ENCODE assay signal across 2 cellular contexts in genomic region chr12:131862084-131862441, GRCh38.
TF ChIP-seq lines count a peak whose summit lies in the region.

No MANE protein-coding gene starts in this region.

TF ChIP-seq in IMR-90, 13 proteins besides CTCF, POLR2A, EP300 and RAD21:
- TF ChIP-seq NFE2L2 (IDR thresholded peaks at IDR 0.05; ENCODE audit: low read depth, low read length) (no peak), SMC3 (IDR thresholded peaks at IDR 0.05; ENCODE audit: low read depth, low read length) (no peak), MAFK (IDR thresholded peaks at IDR 0.05; ENCODE audit: low read depth, low read length) (no peak), CHD1 (IDR thresholded peaks at IDR 0.05; ENCODE audit: low read depth, low read length) (no peak), RCOR1 (IDR thresholded peaks at IDR 0.05; ENCODE audit: insufficient replicate concordance, low read length) (no peak), MXI1 (IDR thresholded peaks at IDR 0.05; ENCODE audit: borderline replicate concordance, low read depth, low read length) (no peak), USF2 (IDR thresholded peaks at IDR 0.05; ENCODE audit: low read depth, low read length) (no peak), CEBPB (IDR thresholded peaks at IDR 0.05; ENCODE audit: low read depth, low read length) (no peak), FOS (IDR thresholded peaks at IDR 0.05; ENCODE audit: low read depth, low read length) (no peak), MAZ (IDR thresholded peaks at IDR 0.05; ENCODE audit: borderline replicate concordance, low read depth, low read length) (no peak), BHLHE40 (IDR thresholded peaks at IDR 0.05; ENCODE audit: low read depth, low read length) (no peak), ELK1 (IDR thresholded peaks at IDR 0.05; ENCODE audit: borderline replicate concordance, low read depth, low read length) (no peak), RFX5 (IDR thresholded peaks at IDR 0.05; ENCODE audit: low read depth, low read length) (no peak)
TF ChIP-seq in IMR-90: peak in this region for 0.

TF ChIP-seq in HepG2, 621 proteins besides CTCF, POLR2A, EP300 and RAD21 (continues in another document):
- 0 out of 2 replicates have a peak, but pooled peaks have one; percentile 11 for TF ChIP-seq ZNF772 (CRISPR knock-in tag; IDR thresholded peaks at IDR 0.05)
- peak; percentile 32; the same call in 1 of the 2 replicates for TF ChIP-seq DMAP1 (CRISPR knock-in tag; IDR thresholded peaks at IDR 0.05)
- TF ChIP-seq, protein P1, sequence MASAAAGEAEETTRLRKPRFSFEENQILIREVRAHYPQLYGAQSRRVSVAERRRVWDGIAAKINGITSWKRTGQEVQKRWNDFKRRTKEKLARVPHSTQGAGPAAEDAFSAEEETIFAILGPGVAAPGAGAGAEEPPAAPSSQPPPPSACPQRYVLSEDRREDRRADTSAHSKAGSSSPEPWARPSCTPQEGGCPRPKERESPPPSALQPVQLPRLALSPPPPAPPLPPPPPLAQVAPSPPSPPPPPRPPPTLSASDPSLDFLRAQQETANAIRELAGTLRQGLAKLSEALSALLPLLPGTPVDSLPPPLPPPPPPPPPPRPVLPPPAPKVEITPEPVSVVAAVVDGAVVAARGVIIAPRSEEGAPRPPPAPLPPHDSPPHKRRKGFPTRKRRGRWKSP (CRISPR knock-in tag; IDR thresholded peaks at IDR 0.05) = no peak
- no peak for TF ChIP-seq SMC3 (IDR thresholded peaks at IDR 0.05; ENCODE audit: low read length)
- no peak for TF ChIP-seq MAFF (IDR thresholded peaks at IDR 0.05; ENCODE audit: low read depth, low read length)
- TF ChIP-seq HHEX (CRISPR knock-in tag; IDR thresholded peaks at IDR 0.05) = peak; percentile 64; the same call in 1 of the 2 replicates
- TF ChIP-seq ZNF496 (CRISPR knock-in tag; IDR thresholded peaks at IDR 0.05; ENCODE audit: insufficient replicate concordance) = no peak
- peak; percentile 44 for TF ChIP-seq TBL1XR1 (IDR thresholded peaks at IDR 0.05; ENCODE audit: borderline replicate concordance, low read length, partially characterized antibody)
- no peak for TF ChIP-seq ZNF10 (CRISPR knock-in tag; IDR thresholded peaks at IDR 0.05; ENCODE audit: borderline replicate concordance, low read depth)
- TF ChIP-seq ZNF282 (IDR thresholded peaks at IDR 0.05; ENCODE audit: partially characterized antibody) = no peak
- TF ChIP-seq ZFP1 (CRISPR knock-in tag; IDR thresholded peaks at IDR 0.05) = no peak
- no peak for TF ChIP-seq ZBTB33 (CRISPR knock-in tag; IDR thresholded peaks at IDR 0.05)
- TF ChIP-seq REPIN1 (CRISPR knock-in tag; IDR thresholded peaks at IDR 0.05; ENCODE audit: borderline replicate concordance, low read depth) = peak; percentile 78; the same call in 1 of the 2 replicates
- no peak for TF ChIP-seq ZNF12 (CRISPR knock-in tag; IDR thresholded peaks at IDR 0.05)
- no peak for TF ChIP-seq ATRX (CRISPR knock-in tag; IDR thresholded peaks at IDR 0.05; ENCODE audit: borderline replicate concordance)
- TF ChIP-seq ZC3H13 (CRISPR knock-in tag; IDR thresholded peaks at IDR 0.05) = no peak
- TF ChIP-seq ZNF816 (CRISPR knock-in tag; IDR thresholded peaks at IDR 0.05; ENCODE audit: borderline replicate concordance) = no peak
- TF ChIP-seq ZKSCAN1 (IDR thresholded peaks at IDR 0.05; ENCODE audit: low read length) = no peak
- no peak for TF ChIP-seq ZNF549 (CRISPR knock-in tag; IDR thresholded peaks at IDR 0.05)
- no peak for TF ChIP-seq ZNF17 (CRISPR knock-in tag; IDR thresholded peaks at IDR 0.05)
- TF ChIP-seq ZNF660 (CRISPR knock-in tag; IDR thresholded peaks at IDR 0.05; ENCODE audit: borderline replicate concordance, low read depth) = no peak
- TF ChIP-seq ZNF513 (CRISPR knock-in tag; conservative IDR thresholded peaks at IDR 0.05) = no peak
- peak; percentile 99 for TF ChIP-seq KDM1A (CRISPR knock-in tag; IDR thresholded peaks at IDR 0.05)
- TF ChIP-seq ZSCAN30 (CRISPR knock-in tag; IDR thresholded peaks at IDR 0.05) = no peak
- no peak for TF ChIP-seq ZBTB1 (CRISPR knock-in tag; IDR thresholded peaks at IDR 0.05; ENCODE audit: borderline replicate concordance)
- no peak for TF ChIP-seq HNRNPLL (IDR thresholded peaks at IDR 0.05; ENCODE audit: low read depth, low read length, poor library complexity, severe bottlenecking)
- TF ChIP-seq, protein P2, sequence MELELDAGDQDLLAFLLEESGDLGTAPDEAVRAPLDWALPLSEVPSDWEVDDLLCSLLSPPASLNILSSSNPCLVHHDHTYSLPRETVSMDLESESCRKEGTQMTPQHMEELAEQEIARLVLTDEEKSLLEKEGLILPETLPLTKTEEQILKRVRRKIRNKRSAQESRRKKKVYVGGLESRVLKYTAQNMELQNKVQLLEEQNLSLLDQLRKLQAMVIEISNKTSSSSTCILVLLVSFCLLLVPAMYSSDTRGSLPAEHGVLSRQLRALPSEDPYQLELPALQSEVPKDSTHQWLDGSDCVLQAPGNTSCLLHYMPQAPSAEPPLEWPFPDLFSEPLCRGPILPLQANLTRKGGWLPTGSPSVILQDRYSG (CRISPR knock-in tag; IDR thresholded peaks at IDR 0.05) = no peak
- TF ChIP-seq ZNF530 (CRISPR knock-in tag; IDR thresholded peaks at IDR 0.05; ENCODE audit: low read depth) = no peak
- TF ChIP-seq MIER3 (CRISPR knock-in tag; IDR thresholded peaks at IDR 0.05; ENCODE audit: borderline replicate concordance) = no peak
- peak; percentile 49 for TF ChIP-seq TEAD3 (CRISPR knock-in tag; optimal IDR thresholded peaks at IDR 0.05; ENCODE audit: borderline replicate concordance)
- no peak for TF ChIP-seq CC2D1A (CRISPR knock-in tag; IDR thresholded peaks at IDR 0.05)
- peak; percentile 30; the same call in 1 of the 2 replicates for TF ChIP-seq TFAP4 (IDR thresholded peaks at IDR 0.05; ENCODE audit: borderline replicate concordance, low read depth)
- TF ChIP-seq ZNF275 (CRISPR knock-in tag; IDR thresholded peaks at IDR 0.05; ENCODE audit: borderline replicate concordance) = peak; percentile 67; the same call in 1 of the 2 replicates
- TF ChIP-seq ZNF264 (CRISPR knock-in tag; IDR thresholded peaks at IDR 0.05) = no peak
- TF ChIP-seq ZBTB46 (CRISPR knock-in tag; IDR thresholded peaks at IDR 0.05; ENCODE audit: borderline replicate concordance) = no peak
- TF ChIP-seq, protein P3, sequence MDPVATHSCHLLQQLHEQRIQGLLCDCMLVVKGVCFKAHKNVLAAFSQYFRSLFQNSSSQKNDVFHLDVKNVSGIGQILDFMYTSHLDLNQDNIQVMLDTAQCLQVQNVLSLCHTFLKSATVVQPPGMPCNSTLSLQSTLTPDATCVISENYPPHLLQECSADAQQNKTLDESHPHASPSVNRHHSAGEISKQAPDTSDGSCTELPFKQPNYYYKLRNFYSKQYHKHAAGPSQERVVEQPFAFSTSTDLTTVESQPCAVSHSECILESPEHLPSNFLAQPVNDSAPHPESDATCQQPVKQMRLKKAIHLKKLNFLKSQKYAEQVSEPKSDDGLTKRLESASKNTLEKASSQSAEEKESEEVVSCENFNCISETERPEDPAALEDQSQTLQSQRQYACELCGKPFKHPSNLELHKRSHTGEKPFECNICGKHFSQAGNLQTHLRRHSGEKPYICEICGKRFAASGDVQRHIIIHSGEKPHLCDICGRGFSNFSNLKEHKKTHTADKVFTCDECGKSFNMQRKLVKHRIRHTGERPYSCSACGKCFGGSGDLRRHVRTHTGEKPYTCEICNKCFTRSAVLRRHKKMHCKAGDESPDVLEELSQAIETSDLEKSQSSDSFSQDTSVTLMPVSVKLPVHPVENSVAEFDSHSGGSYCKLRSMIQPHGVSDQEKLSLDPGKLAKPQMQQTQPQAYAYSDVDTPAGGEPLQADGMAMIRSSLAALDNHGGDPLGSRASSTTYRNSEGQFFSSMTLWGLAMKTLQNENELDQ (CRISPR knock-in tag; IDR thresholded peaks at IDR 0.05; ENCODE audit: borderline replicate concordance) = no peak
- TF ChIP-seq ZNF124 (CRISPR knock-in tag; IDR thresholded peaks at IDR 0.05) = no peak
- TF ChIP-seq, protein P4, sequence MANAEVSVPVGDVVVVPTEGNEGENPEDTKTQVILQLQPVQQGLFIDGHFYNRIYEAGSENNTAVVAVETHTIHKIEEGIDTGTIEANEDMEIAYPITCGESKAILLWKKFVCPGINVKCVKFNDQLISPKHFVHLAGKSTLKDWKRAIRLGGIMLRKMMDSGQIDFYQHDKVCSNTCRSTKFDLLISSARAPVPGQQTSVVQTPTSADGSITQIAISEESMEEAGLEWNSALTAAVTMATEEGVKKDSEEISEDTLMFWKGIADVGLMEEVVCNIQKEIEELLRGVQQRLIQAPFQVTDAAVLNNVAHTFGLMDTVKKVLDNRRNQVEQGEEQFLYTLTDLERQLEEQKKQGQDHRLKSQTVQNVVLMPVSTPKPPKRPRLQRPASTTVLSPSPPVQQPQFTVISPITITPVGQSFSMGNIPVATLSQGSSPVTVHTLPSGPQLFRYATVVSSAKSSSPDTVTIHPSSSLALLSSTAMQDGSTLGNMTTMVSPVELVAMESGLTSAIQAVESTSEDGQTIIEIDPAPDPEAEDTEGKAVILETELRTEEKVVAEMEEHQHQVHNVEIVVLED (CRISPR knock-in tag; IDR thresholded peaks at IDR 0.05; ENCODE audit: borderline replicate concordance) = no peak
- TF ChIP-seq RFX1 (IDR thresholded peaks at IDR 0.05) = no peak
- TF ChIP-seq, protein P5, sequence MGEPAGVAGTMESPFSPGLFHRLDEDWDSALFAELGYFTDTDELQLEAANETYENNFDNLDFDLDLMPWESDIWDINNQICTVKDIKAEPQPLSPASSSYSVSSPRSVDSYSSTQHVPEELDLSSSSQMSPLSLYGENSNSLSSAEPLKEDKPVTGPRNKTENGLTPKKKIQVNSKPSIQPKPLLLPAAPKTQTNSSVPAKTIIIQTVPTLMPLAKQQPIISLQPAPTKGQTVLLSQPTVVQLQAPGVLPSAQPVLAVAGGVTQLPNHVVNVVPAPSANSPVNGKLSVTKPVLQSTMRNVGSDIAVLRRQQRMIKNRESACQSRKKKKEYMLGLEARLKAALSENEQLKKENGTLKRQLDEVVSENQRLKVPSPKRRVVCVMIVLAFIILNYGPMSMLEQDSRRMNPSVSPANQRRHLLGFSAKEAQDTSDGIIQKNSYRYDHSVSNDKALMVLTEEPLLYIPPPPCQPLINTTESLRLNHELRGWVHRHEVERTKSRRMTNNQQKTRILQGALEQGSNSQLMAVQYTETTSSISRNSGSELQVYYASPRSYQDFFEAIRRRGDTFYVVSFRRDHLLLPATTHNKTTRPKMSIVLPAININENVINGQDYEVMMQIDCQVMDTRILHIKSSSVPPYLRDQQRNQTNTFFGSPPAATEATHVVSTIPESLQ (CRISPR knock-in tag; conservative IDR thresholded peaks at IDR 0.05) = no peak
- no peak for TF ChIP-seq JDP2 (CRISPR knock-in tag; IDR thresholded peaks at IDR 0.05; ENCODE audit: borderline replicate concordance)
- no peak for TF ChIP-seq SRY (CRISPR knock-in tag; IDR thresholded peaks at IDR 0.05)
- TF ChIP-seq PAF1 (CRISPR knock-in tag; IDR thresholded peaks at IDR 0.05) = no peak
- no peak for TF ChIP-seq HNRNPK (IDR thresholded peaks at IDR 0.05; ENCODE audit: low read depth, low read length, poor library complexity, severe bottlenecking)
- peak; percentile 56 for TF ChIP-seq CCAR2 (optimal IDR thresholded peaks at IDR 0.05; ENCODE audit: low read depth, low read length)
- TF ChIP-seq GPN1 (CRISPR knock-in tag; IDR thresholded peaks at IDR 0.05; ENCODE audit: borderline replicate concordance) = no peak
- TF ChIP-seq PHB2 (IDR thresholded peaks at IDR 0.05; ENCODE audit: partially characterized antibody) = no peak
- TF ChIP-seq U2AF1 (optimal IDR thresholded peaks at IDR 0.05; ENCODE audit: low read depth, low read length) = no peak
